In the genomic region with DNA sequence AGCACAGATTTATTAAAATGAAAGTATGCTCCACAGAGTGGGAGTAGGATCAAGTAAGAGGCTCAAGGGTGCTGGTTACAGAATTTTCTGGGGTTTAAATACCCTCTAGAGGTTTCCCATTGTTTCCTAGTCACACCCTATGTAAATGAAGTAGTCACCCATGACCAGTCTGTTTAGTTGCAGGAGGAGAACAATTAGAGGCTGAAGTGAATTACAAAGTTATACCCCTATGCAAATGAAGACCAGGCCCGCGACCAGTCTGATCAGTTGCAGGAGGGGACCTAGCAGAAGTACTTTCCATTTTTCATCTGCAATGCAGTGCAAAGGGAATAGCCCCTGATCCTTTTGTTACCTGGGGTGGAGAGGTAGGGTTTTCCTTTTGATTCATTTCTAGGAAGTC, we compare ENCODE assay signal across 23 cellular contexts. TPM values are rescaled to one million over a fixed set of nuclear protein-coding genes. Genes with fewer than 3 reads are reported as not detected.
A peak's percentile ranks its signal among the peaks of the same experiment; 100 is the strongest.
DNase-seq lines count a peak whose midpoint lies in the region; ATAC-seq, FAIRE-seq and TF ChIP-seq lines count a peak whose summit lies in the region.
"Had no signal": no experiment of that assay in that cellular context is flagged by ENCODE, and none has a peak within 500 bp of the region (broad histone marks: within the 10 kb centered on the region; RNA-seq: fewer than 3 reads in every experiment).

No MANE protein-coding gene starts in this region.

- TF ChIP-seq CTCF in GM10266 (IDR thresholded peaks at IDR 0.05; ENCODE audit: control insufficient read depth, insufficient read depth, low read depth, missing control alignments): no peak

- H3K9ac ChIP-seq in adipocyte (ENCODE audit: low read length): peak overlapping the region; percentile 29
- H3K9ac ChIP-seq: BLaER1 treated with 17β-estradiol and CSF1 and Interleukin-3, amounts not matched to agents 10 nM and 100 nM; SK-N-SH had no signal

- no peaks in the 10 kb centered on the region for H3K9me3 ChIP-seq in adipocyte (ENCODE audit: control insufficient read depth, low read length)
- H3K9me3 ChIP-seq: Caco-2, SK-N-SH had no signal

- FAIRE-seq in GM12891 (lab: Jason Lieb, UNC): no peak

- TF ChIP-seq POLR2A in GM12891 (IDR thresholded peaks at IDR 0.05; ENCODE audit: low read depth, low read length): no peak

- H3K4me3 ChIP-seq in adipocyte (ENCODE audit: low read length): peak overlapping the region; percentile 39
- H3K4me3 ChIP-seq: BLaER1 treated with 17β-estradiol and CSF1 and Interleukin-3, amounts not matched to agents 10 nM and 100 nM had no signal

- DNase-seq in left ventricle myocardium superior (no peak), cardiac septum (ENCODE audit: low spot score) (no peak), adipocyte (ENCODE audit: low read depth) (no peak), iPS-NIHi11 (ENCODE audit: low spot score) (peak; percentile 24), sciatic nerve (ENCODE audit: low spot score) (no peak), GM10266 (ENCODE audit: extremely low spot score) (no peak), GM12891 (ENCODE audit: insufficient read length, low spot score) (no peak)
- DNase-seq in activated CD4-positive, alpha-beta T cell treated with anti-CD3 and anti-CD28 coated beads for 4 hours: no peak
- DNase-seq: 8988T; Caco-2; CD4-positive, alpha-beta memory T cell; DND-41; H9; NCI-H1105; NCI-H2081; NCI-H446; NK-92 treated with Interleukin-12 subunit alpha and Interleukin-12 subunit beta, amount 100 ng/mL, for 24 hours; SIG-M5; SK-N-SH had no signal

- intact Hi-C loops in left ventricle myocardium superior (cut with micrococcal nuclease) (no loop called here), cardiac septum (cut with DNase I) (loop anchor here (1.0 kb wide), 1 partner anchor 208 kb away; no protein-coding TSS in a partner anchor), sciatic nerve (cut with DNase I) (no loop called here)

- ATAC-seq in left ventricle myocardium superior (peak; percentile 23), sciatic nerve (peak; percentile 24)
- ATAC-seq: Panc1 had no signal

- no peaks in the 10 kb centered on the region for H3K4me1 ChIP-seq in adipocyte (ENCODE audit: control insufficient read depth, insufficient read depth, low read length)
- H3K4me1 ChIP-seq: BLaER1 treated with 17β-estradiol and CSF1 and Interleukin-3, amounts not matched to agents 10 nM and 100 nM; Caco-2 had no signal

- no peaks in the 10 kb centered on the region for H3K36me3 ChIP-seq in adipocyte (ENCODE audit: control insufficient read depth, insufficient read depth, low read length, severe bottlenecking)
- H3K36me3 ChIP-seq: BLaER1 treated with 17β-estradiol and CSF1 and Interleukin-3, amounts not matched to agents 10 nM and 100 nM had no signal

- no peaks in the 10 kb centered on the region for H3K27me3 ChIP-seq in adipocyte (replicated peaks; ENCODE audit: control insufficient read depth, insufficient read depth, low read length)
- H3K27me3 ChIP-seq: BLaER1 treated with 17β-estradiol and CSF1 and Interleukin-3, amounts not matched to agents 10 nM and 100 nM had no signal

TF ChIP-seq in GM12891, 5 proteins besides CTCF, POLR2A, EP300 and RAD21:
- TF ChIP-seq POLR2AphosphoS5 (IDR thresholded peaks at IDR 0.05; ENCODE audit: low read depth, low read length) (no peak), PAX5 (IDR thresholded peaks at IDR 0.05; ENCODE audit: insufficient read depth, low read length, severe bottlenecking) (no peak), POU2F2 (IDR thresholded peaks at IDR 0.05; ENCODE audit: low read depth, low read length) (no peak), TAF1 (IDR thresholded peaks at IDR 0.05; ENCODE audit: low read depth, low read length) (no peak), SPI1 (IDR thresholded peaks at IDR 0.05; ENCODE audit: low read depth, low read length) (no peak)
TF ChIP-seq in GM12891: peak in this region for 0.

RNA-seq across cellular contexts. Expression of gene FILIP1, which starts 11.8 kb away (rescaled TPM):
- total RNA-seq in left ventricle myocardium superior: 156 TPM
- total RNA-seq in cardiac septum: 183 TPM
- 40.2 TPM for total RNA-seq in sciatic nerve
- polyA plus RNA-seq in GM12891 (2012; ENCODE audit: low read depth, missing spikeins): 0.23 TPM
- total RNA-seq: CD4-positive, alpha-beta memory T cell; G401 had no signal
- polyA plus RNA-seq: CD4-positive, alpha-beta memory T cell; IgD-negative memory B cell had no signal
